ENCODE assay signal across 26 cellular contexts in the genomic region with DNA sequence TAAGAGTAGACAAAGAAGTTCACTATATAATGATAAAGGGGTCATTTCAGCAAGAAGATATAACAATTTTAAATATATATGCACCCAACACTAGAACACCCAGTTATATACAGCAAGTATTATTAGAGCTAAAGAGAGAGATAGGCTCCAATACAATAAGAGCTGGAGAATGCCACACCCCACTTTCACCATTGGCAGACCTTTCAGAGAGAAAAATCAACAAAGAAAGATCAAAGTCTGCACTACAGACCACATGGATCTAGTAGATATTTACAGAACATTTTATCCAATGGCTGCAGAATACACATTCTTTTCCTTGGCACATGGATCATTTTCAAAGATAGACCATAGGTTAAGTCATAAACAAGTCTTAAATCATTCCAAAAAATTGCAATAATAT.
"Had no signal": no experiment of that assay in that cellular context is flagged by ENCODE, and none has a peak within 500 bp of the region (broad histone marks: within the 10 kb centered on the region; RNA-seq: fewer than 3 reads in every experiment).

No MANE protein-coding gene starts in this region.

- H3K9me3 ChIP-seq: gastrocnemius medialis, left ventricle myocardium inferior, lower lobe of right lung, neutrophil, thyroid gland, vagina had no signal

- ATAC-seq: effector memory CD8-positive, alpha-beta T cell; esophagus mucosa; gastrocnemius medialis; lower lobe of right lung; natural killer cell treated with Interleukin-12 subunit alpha and Interleukin-12 subunit beta and Interleukin-15 and Interleukin-18, amount 100 ng/mL, for 72 hours; sciatic nerve; stimulated activated effector memory CD8-positive, alpha-beta T cell treated with anti-CD3 and anti-CD28 coated beads, Interleukin-12 subunit alpha, Interleukin-12 subunit beta, amount 100 ng/mL, for 72 hours had no signal

- H3K27ac ChIP-seq: coronary artery, epithelial cell of prostate, gastrocnemius medialis, left ventricle myocardium inferior, lower lobe of right lung, neutrophil, parathyroid adenoma, stomach, thyroid gland, vagina had no signal

- H3K27me3 ChIP-seq: gastrocnemius medialis, neutrophil, stomach, thyroid gland, vagina had no signal

- H3K4me1 ChIP-seq: gastrocnemius medialis, left ventricle myocardium inferior, lower lobe of right lung, parathyroid adenoma, stomach, thyroid gland, vagina had no signal

- H3K36me3 ChIP-seq: gastrocnemius medialis, left ventricle myocardium inferior, lower lobe of right lung, neutrophil, stomach, thyroid gland, vagina had no signal

- H3K9ac ChIP-seq: parathyroid adenoma had no signal

- DNase-seq: dermis blood vessel endothelial cell; effector memory CD8-positive, alpha-beta T cell; foreskin fibroblast; gastrocnemius medialis; head of caudate nucleus; kidney; left ventricle myocardium inferior; lower lobe of right lung; naive B cell; stimulated activated CD4-positive, alpha-beta T cell treated with anti-CD3 and anti-CD28 coated beads, Interleukin-12 subunit alpha, Interleukin-12 subunit beta, amount 100 ng/mL, for 4 hours; stimulated activated CD4-positive, alpha-beta T cell treated with anti-CD3 and anti-CD28 coated beads, Interleukin-1b, Interleukin-23, amount 100 ng/mL, for 48 hours; stimulated activated CD4-positive, alpha-beta T cell treated with anti-CD3 and anti-CD28 coated beads, Interleukin-4, amount 100 ng/mL, for 24 hours; stimulated activated naive CD4-positive, alpha-beta T cell treated with Interleukin-2 at 50 U/mL for 16 hours; stomach; thyroid gland; trophoblast cell had no signal

- H3K4me3 ChIP-seq: coronary artery, gastrocnemius medialis, left ventricle myocardium inferior, lower lobe of right lung, smooth muscle cell, stomach, thyroid gland, vagina had no signal
